Comparison of ENCODE assay signal across 14 cellular contexts in the genomic region with DNA sequence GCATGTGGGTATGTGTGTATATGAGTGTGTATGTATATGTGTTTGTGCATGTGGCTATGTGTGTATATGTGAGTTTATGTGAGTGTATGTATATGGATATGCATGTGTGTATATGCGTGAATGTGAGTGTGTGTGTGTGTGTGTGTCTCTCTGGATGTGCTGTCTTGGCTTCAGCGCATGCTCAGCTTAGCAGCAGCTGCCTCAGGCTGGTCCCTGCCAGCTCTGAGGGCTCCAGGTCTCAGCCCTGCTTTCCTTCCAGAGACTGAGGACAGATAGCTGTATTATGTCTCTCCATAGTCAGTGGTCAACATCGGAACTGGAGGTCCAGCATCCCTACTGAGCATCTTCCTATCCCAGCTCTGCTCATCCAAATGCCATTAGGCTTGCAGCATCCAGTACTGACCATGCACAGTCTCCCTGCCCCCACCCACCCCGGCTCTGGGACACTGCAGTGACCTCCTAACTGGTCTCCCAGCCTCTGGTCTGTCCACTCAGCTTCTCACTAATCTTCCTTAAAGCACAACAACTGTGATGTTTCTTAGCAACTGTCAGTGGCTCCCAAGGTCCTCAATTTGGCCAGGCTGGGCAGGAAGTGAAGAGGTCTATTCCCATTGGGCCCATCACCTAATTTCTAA. TPM values are rescaled to one million over a fixed set of nuclear protein-coding genes. Genes with fewer than 3 reads are reported as not detected.
DNase-seq lines count a peak whose midpoint lies in the region; ATAC-seq and TF ChIP-seq lines count a peak whose summit lies in the region.
"Had no signal": no experiment of that assay in that cellular context is flagged by ENCODE, and none has a peak within 500 bp of the region (broad histone marks: within the 10 kb centered on the region; RNA-seq: fewer than 3 reads in every experiment).

No MANE protein-coding gene starts in this region.

- POLR2A ChIA-PET in PC-3 (lab: Charles Lee; ENCODE audit: unreplicated experiment), result interaction anchor here (0.5 to 0.7 kb wide), 2 partner anchors 137 to 1513 kb away, joined by 5 to 6 read pairs; no protein-coding TSS in a partner anchor

- no peaks in the 10 kb centered on the region for H3K4me1 Mint-ChIP-seq in activated T-helper 1 cell treated with anti-CD3 and anti-CD28 coated beads, Interleukin-12 subunit alpha, Interleukin-12 subunit beta, Interleukin-2, Interleukin-4 antibody, amounts not matched to agents 30 ng/mL and 10 ng/mL and 1 ng/mL, durations not matched to agents 14 hours and 24 hours and 36 hours (ENCODE audit: low read depth)

- DNase-seq in heart left ventricle, result peak in 3 of 5 donors; percentile 7 to 31 (median 18)
- no peak for DNase-seq in right atrium auricular region (ENCODE audit: low spot score)
- peak in 4 of 10 donors; percentile 22 to 44 (median 34) for DNase-seq in dorsolateral prefrontal cortex
- no peak for DNase-seq in neuronal stem cell (ENCODE audit: low spot score)
- no peak for DNase-seq in stimulated activated naive CD8-positive, alpha-beta T cell treated with anti-CD3 and anti-CD28 coated beads, Interleukin-15, Interleukin-2, amounts not matched to agents 100 U/mL and 50 U/mL, for 24 hours
- DNase-seq in PC-3, result no peak
- no peak for DNase-seq in activated T-helper 1 cell treated with anti-CD3 and anti-CD28 coated beads, Interleukin-12 subunit alpha, Interleukin-12 subunit beta, Interleukin-2, Interleukin-4 antibody, amounts not matched to agents 30 ng/mL and 10 ng/mL and 1 ng/mL, durations not matched to agents 14 hours and 24 hours and 36 hours (ENCODE audit: low spot score)
- DNase-seq: C1 segment of cervical spinal cord, DMS 273 treated with DMSO at 0.1 percent for 48 hours, GF-D8, GOT3, KBM-7, NCI-H1436, NCI-H2029 treated with DMSO at 0.1 percent for 48 hours had no signal

- TF ChIP-seq POLR2A in heart left ventricle (IDR thresholded peaks at IDR 0.05), result no peak

- H3K4me3 ChIP-seq in heart left ventricle (no peak overlapping the region), right atrium auricular region (no peak overlapping the region), dorsolateral prefrontal cortex (no peak overlapping the region), neuronal stem cell (ENCODE audit: low read length in 2 of 2) (peak overlapping the region in 1 of 2 donors; percentile 26), PC-3 (ENCODE audit: low read length) (no peak overlapping the region)

- no peak overlapping the region for H2BK5ac ChIP-seq in neuronal stem cell (ENCODE audit: low read length)

- no peak overlapping the region for H3K27ac ChIP-seq in heart left ventricle
- no peak overlapping the region for H3K27ac ChIP-seq in right atrium auricular region
- H3K27ac ChIP-seq in dorsolateral prefrontal cortex, result peak overlapping the region in 38 of 59 donors; percentile 17 to 77 (median 66)
- no peak overlapping the region for H3K27ac ChIP-seq in neuronal stem cell (replicated peaks; ENCODE audit: low read length)
- H3K27ac ChIP-seq in PC-3 (ENCODE audit: low read length), result no peak overlapping the region

- H3K4me1 ChIP-seq in heart left ventricle (no peaks in the 10 kb centered on the region), right atrium auricular region (no peaks in the 10 kb centered on the region), neuronal stem cell (ENCODE audit: control insufficient read depth in 2 of 2, insufficient read depth in 1 of 2, low read depth in 1 of 2, low read length in 2 of 2) (peaks cover 11 to 22% of the 10 kb centered on the region in 2 donors), PC-3 (ENCODE audit: insufficient read depth, low read length) (no peaks in the 10 kb centered on the region)

- H3F3A ChIP-seq in PC-3 (ENCODE audit: low read length, unreplicated experiment), result no peaks in the 10 kb centered on the region

- no peak overlapping the region for H3K27ac Mint-ChIP-seq in activated T-helper 1 cell treated with anti-CD3 and anti-CD28 coated beads, Interleukin-12 subunit alpha, Interleukin-12 subunit beta, Interleukin-2, Interleukin-4 antibody, amounts not matched to agents 30 ng/mL and 10 ng/mL and 1 ng/mL, durations not matched to agents 14 hours and 24 hours and 36 hours

- H4K91ac ChIP-seq in neuronal stem cell (ENCODE audit: low read depth, low read length, poor library complexity), result no peak overlapping the region

- H3K23ac ChIP-seq in neuronal stem cell (ENCODE audit: low read depth, low read length, poor library complexity), result no peak overlapping the region

- H2AK5ac ChIP-seq in neuronal stem cell (ENCODE audit: low read depth, low read length), result peak overlapping the region; percentile 56

- ATAC-seq in heart left ventricle, result no peak
- no peak for ATAC-seq in stimulated activated naive CD8-positive, alpha-beta T cell treated with anti-CD3 and anti-CD28 coated beads, Interleukin-15, Interleukin-2, amounts not matched to agents 100 U/mL and 50 U/mL, for 24 hours
- no peak for ATAC-seq in PC-3

- no peak overlapping the region for H2AFZ ChIP-seq in neuronal stem cell (ENCODE audit: low read length)
- H2AFZ ChIP-seq in PC-3 (ENCODE audit: low read length), result no peak overlapping the region

- H3K9ac ChIP-seq in neuronal stem cell (ENCODE audit: low read depth, low read length, poor library complexity) (no peak overlapping the region), PC-3 (ENCODE audit: low read length) (no peak overlapping the region)

- TF ChIP-seq CTCF in heart left ventricle (IDR thresholded peaks at IDR 0.05) (no peak), right atrium auricular region (IDR thresholded peaks at IDR 0.05) (no peak), dorsolateral prefrontal cortex (IDR thresholded peaks at IDR 0.05 in 54 of 56, conservative IDR thresholded peaks at IDR 0.05 in 2 of 56; ENCODE audit: low read depth in 1 of 56, partially characterized antibody in 56 of 56) (no peak), PC-3 (conservative IDR thresholded peaks at IDR 0.05; ENCODE audit: low read depth, low read length) (no peak)

- no peaks in the 10 kb centered on the region for H3K9me3 ChIP-seq in heart left ventricle
- H3K9me3 ChIP-seq in right atrium auricular region, result no peaks in the 10 kb centered on the region
- H3K9me3 ChIP-seq in neuronal stem cell (replicated peaks in 1 of 2; ENCODE audit: control insufficient read depth in 2 of 2, insufficient read depth in 1 of 2, low read depth in 1 of 2, low read length in 2 of 2), result peaks cover 0 to 6% of the 10 kb centered on the region in 2 donors
- no peaks in the 10 kb centered on the region for H3K9me3 ChIP-seq in PC-3 (ENCODE audit: low read length)

- no peaks in the 10 kb centered on the region for H3K9me2 ChIP-seq in PC-3 (replicated peaks; ENCODE audit: low read length)

- no peak overlapping the region for H3K4me2 ChIP-seq in neuronal stem cell (ENCODE audit: insufficient read depth, low read length, poor library complexity, severe bottlenecking)
- H3K4me2 ChIP-seq in PC-3 (ENCODE audit: low read length), result no peak overlapping the region

- H4K8ac ChIP-seq in neuronal stem cell (ENCODE audit: low read depth, low read length), result no peak overlapping the region

- BruUV-seq in PC-3 (replicated peaks; lab: Mats Ljungman, UMichigan), result no TSS peak

- WGBS in heart left ventricle, 4 donors, result 66 to 81% (median 72%) methylated on average over 4 of the region's 4 CpGs
- no CpG with 5 or more reads among the region's 4 CpGs for WGBS in neuronal stem cell (ENCODE audit: extremely low coverage in 2 of 2, insufficient read length in 2 of 2, insufficient replicate concordance in 1 of 2), 2 donors

- H3K27me3 ChIP-seq in heart left ventricle (peaks cover 0 to 14% (median 0%) of the 10 kb centered on the region in 9 donors), right atrium auricular region (no peaks in the 10 kb centered on the region), dorsolateral prefrontal cortex (no peaks in the 10 kb centered on the region), neuronal stem cell (ENCODE audit: control insufficient read depth in 3 of 3, insufficient read depth in 3 of 3, low read depth in 1 of 3, low read length in 3 of 3) (peaks cover 0 to 10% (median 0%) of the 10 kb centered on the region in 3 experiments), PC-3 (ENCODE audit: low read length) (no peaks in the 10 kb centered on the region)

- no peaks in the 10 kb centered on the region for H4K20me1 ChIP-seq in PC-3 (ENCODE audit: low read length)

- no peaks in the 10 kb centered on the region for H3K36me3 Mint-ChIP-seq in activated T-helper 1 cell treated with anti-CD3 and anti-CD28 coated beads, Interleukin-12 subunit alpha, Interleukin-12 subunit beta, Interleukin-2, Interleukin-4 antibody, amounts not matched to agents 30 ng/mL and 10 ng/mL and 1 ng/mL, durations not matched to agents 14 hours and 24 hours and 36 hours (ENCODE audit: low read depth)

- peaks cover 15% of the 10 kb centered on the region for H3K27me3 Mint-ChIP-seq in activated T-helper 1 cell treated with anti-CD3 and anti-CD28 coated beads, Interleukin-12 subunit alpha, Interleukin-12 subunit beta, Interleukin-2, Interleukin-4 antibody, amounts not matched to agents 30 ng/mL and 10 ng/mL and 1 ng/mL, durations not matched to agents 14 hours and 24 hours and 36 hours (ENCODE audit: insufficient read depth)

- no peak overlapping the region for H3K4me3 Mint-ChIP-seq in activated T-helper 1 cell treated with anti-CD3 and anti-CD28 coated beads, Interleukin-12 subunit alpha, Interleukin-12 subunit beta, Interleukin-2, Interleukin-4 antibody, amounts not matched to agents 30 ng/mL and 10 ng/mL and 1 ng/mL, durations not matched to agents 14 hours and 24 hours and 36 hours

- peak overlapping the region; percentile 69 for H2BK15ac ChIP-seq in neuronal stem cell (ENCODE audit: low read length)

- no peaks in the 10 kb centered on the region for H3K79me1 ChIP-seq in neuronal stem cell (ENCODE audit: low read depth, low read length)

- H3K14ac ChIP-seq in neuronal stem cell (ENCODE audit: low read length), result no peak overlapping the region

- CTCF ChIA-PET in PC-3 (lab: Charles Lee), result no interaction called here

- H3K79me2 ChIP-seq in PC-3 (ENCODE audit: low read length), result no peaks in the 10 kb centered on the region

- intact Hi-C loops in heart left ventricle (cut with DNase I) (no loop called here), dorsolateral prefrontal cortex (cut with DNase I) (no loop called here), PC-3 (cut with micrococcal nuclease) (no loop called here)
- intact Hi-C loops in activated T-helper 1 cell treated with anti-CD3 and anti-CD28 coated beads, Interleukin-12 subunit alpha, Interleukin-12 subunit beta, Interleukin-2, Interleukin-4 antibody, amounts not matched to agents 30 ng/mL and 10 ng/mL and 1 ng/mL, durations not matched to agents 14 hours and 24 hours and 36 hours (cut with micrococcal nuclease), result no loop called here

- no peak overlapping the region for H2BK12ac ChIP-seq in neuronal stem cell (ENCODE audit: low read length)

- H3K4ac ChIP-seq in neuronal stem cell (ENCODE audit: low read length), result no peak overlapping the region

- H3K36me3 ChIP-seq in heart left ventricle (no peaks in the 10 kb centered on the region), right atrium auricular region (no peaks in the 10 kb centered on the region), neuronal stem cell (replicated peaks in 1 of 2; ENCODE audit: control insufficient read depth in 2 of 2, insufficient read depth in 2 of 2, low read length in 2 of 2) (peaks cover 0 to 2% of the 10 kb centered on the region in 2 donors), PC-3 (ENCODE audit: low read depth, low read length) (no peaks in the 10 kb centered on the region)

- peaks cover 32% of the 10 kb centered on the region for H3K9me3 Mint-ChIP-seq in activated T-helper 1 cell treated with anti-CD3 and anti-CD28 coated beads, Interleukin-12 subunit alpha, Interleukin-12 subunit beta, Interleukin-2, Interleukin-4 antibody, amounts not matched to agents 30 ng/mL and 10 ng/mL and 1 ng/mL, durations not matched to agents 14 hours and 24 hours and 36 hours

- H2BK120ac ChIP-seq in neuronal stem cell (ENCODE audit: low read depth, low read length), result no peak overlapping the region

- H3K18ac ChIP-seq in neuronal stem cell (ENCODE audit: low read length), result no peak overlapping the region

RNA-seq across cellular contexts. Expression of gene FAIM2, which starts 22.8 kb away (rescaled TPM):
- total RNA-seq in heart left ventricle (10 to 100 TPM in 2 of 9 donors, 1 to 10 TPM in 6, under 1 TPM in 1; 0.33 to 15.0 (median 3.2) TPM), right atrium auricular region (1 to 10 TPM; 4.6 to 9.8 TPM), dorsolateral prefrontal cortex (1,000 to 10,000 TPM in 2 of 120 experiments, 100 to 1,000 TPM in 118; 390 to 1,056 (median 722) TPM), PC-3 (2014; rRNA removed) (0.18 TPM in 1 of 2 replicates, not detected in the other)
- 1 to 10 TPM; 5.0 to 6.0 TPM for polyA plus RNA-seq in heart left ventricle
- polyA plus RNA-seq in neuronal stem cell (2013, experiment 1 of 2), result 5.6 TPM
- polyA plus RNA-seq in neuronal stem cell (2013, experiment 2 of 2), result 4.9 TPM
- 0.49 and 0.64 TPM in 2 replicates for total RNA-seq in activated T-helper 1 cell treated with anti-CD3 and anti-CD28 coated beads, Interleukin-12 subunit alpha, Interleukin-12 subunit beta, Interleukin-2, Interleukin-4 antibody, amounts not matched to agents 30 ng/mL and 10 ng/mL and 1 ng/mL, durations not matched to agents 14 hours and 24 hours and 36 hours

RNA-seq across cellular contexts. Expression of gene BCDIN3D, which starts 38.0 kb away (rescaled TPM):
- total RNA-seq in heart left ventricle (1 to 10 TPM; 1.7 to 3.9 (median 2.4) TPM), right atrium auricular region (1 to 10 TPM; 1.8 to 2.0 TPM), dorsolateral prefrontal cortex (1 to 10 TPM; 2.4 to 8.0 (median 4.3) TPM), PC-3 (2014; rRNA removed) (4.5 and 5.4 TPM in 2 replicates)
- polyA plus RNA-seq in heart left ventricle, result 1 to 10 TPM; 1.6 to 2.2 TPM
- polyA plus RNA-seq in neuronal stem cell (2013, experiment 1 of 2), result 5.6 TPM
- 6.0 TPM for polyA plus RNA-seq in neuronal stem cell (2013, experiment 2 of 2)
- total RNA-seq in activated T-helper 1 cell treated with anti-CD3 and anti-CD28 coated beads, Interleukin-12 subunit alpha, Interleukin-12 subunit beta, Interleukin-2, Interleukin-4 antibody, amounts not matched to agents 30 ng/mL and 10 ng/mL and 1 ng/mL, durations not matched to agents 14 hours and 24 hours and 36 hours, result 3.6 and 4.0 TPM in 2 replicates

RNA-seq across cellular contexts. Expression of gene NCKAP5L, which starts 52.7 kb away (rescaled TPM):
- total RNA-seq in heart left ventricle (10 to 100 TPM; 14.1 to 35.0 (median 25.0) TPM), right atrium auricular region (10 to 100 TPM; 18.6 to 18.7 TPM), dorsolateral prefrontal cortex (10 to 100 TPM; 17.3 to 37.7 (median 25.5) TPM), PC-3 (2014; rRNA removed) (13.3 and 14.2 TPM in 2 replicates)
- 10 to 100 TPM; 19.4 to 27.7 TPM for polyA plus RNA-seq in heart left ventricle
- 12.5 TPM for polyA plus RNA-seq in neuronal stem cell (2013, experiment 1 of 2)
- 13.0 TPM for polyA plus RNA-seq in neuronal stem cell (2013, experiment 2 of 2)
- 3.8 TPM in 2 replicates for total RNA-seq in activated T-helper 1 cell treated with anti-CD3 and anti-CD28 coated beads, Interleukin-12 subunit alpha, Interleukin-12 subunit beta, Interleukin-2, Interleukin-4 antibody, amounts not matched to agents 30 ng/mL and 10 ng/mL and 1 ng/mL, durations not matched to agents 14 hours and 24 hours and 36 hours

Comparison
In these comparisons a context has a peak if more than half of its experiments do, and no peak if none do; other contexts are left out.
1. DNase-seq: peak in heart left ventricle (3 of 5); none in right atrium auricular region (single experiment), neuronal stem cell (single experiment), stimulated activated naive CD8-positive, alpha-beta T cell treated with anti-CD3 and anti-CD28 coated beads, Interleukin-15, Interleukin-2, amounts not matched to agents 100 U/mL and 50 U/mL, for 24 hours (single experiment), PC-3 (single experiment) and activated T-helper 1 cell treated with anti-CD3 and anti-CD28 coated beads, Interleukin-12 subunit alpha, Interleukin-12 subunit beta, Interleukin-2, Interleukin-4 antibody, amounts not matched to agents 30 ng/mL and 10 ng/mL and 1 ng/mL, durations not matched to agents 14 hours and 24 hours and 36 hours (single experiment).
2. H3K27ac ChIP-seq: peak in dorsolateral prefrontal cortex (38 of 59); none in heart left ventricle (0 of 12), right atrium auricular region (0 of 2), neuronal stem cell (single experiment) and PC-3 (single experiment).
3. RNA of gene FAIM2, which starts 22.8 kb away (total RNA-seq): 390 to 1,056 TPM in dorsolateral prefrontal cortex; 4.6 to 9.8 TPM in right atrium auricular region, 0.33 to 15.0 TPM in heart left ventricle, 0.49 to 0.64 TPM in activated T-helper 1 cell treated with anti-CD3 and anti-CD28 coated beads, Interleukin-12 subunit alpha, Interleukin-12 subunit beta, Interleukin-2, Interleukin-4 antibody, amounts not matched to agents 30 ng/mL and 10 ng/mL and 1 ng/mL, durations not matched to agents 14 hours and 24 hours and 36 hours and 0.18 TPM in PC-3; every median in the first group is over 10 times any median in the second.